In the genomic region with DNA sequence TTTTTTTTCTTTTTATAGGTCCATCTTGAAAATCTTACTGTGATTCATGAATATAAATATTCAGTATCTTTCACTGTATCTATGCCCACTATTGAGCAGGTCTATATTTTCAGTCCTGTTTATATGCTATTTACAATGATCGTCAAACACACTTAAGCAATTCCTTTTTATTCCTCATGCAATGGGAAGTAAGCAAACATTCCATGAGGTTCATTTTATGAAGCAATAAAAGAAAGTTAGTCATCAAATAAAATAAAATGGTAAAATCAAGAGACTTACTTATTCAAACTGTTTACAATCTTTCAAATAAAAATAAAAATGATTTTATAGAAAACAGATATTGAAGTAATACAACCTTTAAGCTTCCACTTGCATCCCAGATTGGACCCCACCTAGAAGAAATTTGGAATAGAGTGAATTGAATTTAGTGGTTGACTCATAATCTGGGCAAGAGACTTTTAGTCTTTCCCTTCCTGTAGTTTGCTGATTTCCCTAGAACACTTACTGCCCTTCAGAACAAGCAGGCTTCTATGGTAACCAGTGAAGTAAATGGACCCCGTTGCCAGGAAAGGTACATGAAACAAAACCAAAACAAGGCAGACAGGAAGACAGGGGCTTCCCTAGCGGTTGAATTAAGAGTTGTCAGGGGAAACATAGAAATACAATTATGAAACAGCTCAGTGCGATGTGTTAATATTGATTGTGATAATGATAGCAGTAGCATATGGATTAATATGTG, we compare ENCODE assay signal across 8 cellular contexts.
DNase-seq lines count a peak whose midpoint lies in the region; ATAC-seq and TF ChIP-seq lines count a peak whose summit lies in the region.

No MANE protein-coding gene starts in this region.

- H3K27me3 ChIP-seq in adipocyte (replicated peaks; ENCODE audit: control insufficient read depth, insufficient read depth, low read length) (no peaks in the 10 kb centered on the region), left lung (no peaks in the 10 kb centered on the region), transverse colon (no peaks in the 10 kb centered on the region)

- H3K4me1 ChIP-seq in adipocyte (ENCODE audit: control insufficient read depth, insufficient read depth, low read length) (peaks cover 46% of the 10 kb centered on the region), left lung (peaks cover 8 to 20% of the 10 kb centered on the region in 2 donors), transverse colon (peaks cover 25 to 69% (median 40%) of the 10 kb centered on the region in 4 donors)

- H3K27ac ChIP-seq in left lung (peak overlapping the region; percentile 10 to 19), transverse colon (peak overlapping the region; percentile 59 to 76 (median 72))

- peak overlapping the region; percentile 57 for H3K9ac ChIP-seq in adipocyte (ENCODE audit: low read length)

- no peak for TF ChIP-seq EP300 in transverse colon (IDR thresholded peaks at IDR 0.05; ENCODE audit: low read depth)

- peak overlapping the region; percentile 64 for H3K4me3 ChIP-seq in adipocyte (ENCODE audit: low read length)
- no peak overlapping the region for H3K4me3 ChIP-seq in left lung
- H3K4me3 ChIP-seq in transverse colon: no peak overlapping the region

- WGBS in transverse colon (ENCODE audit: low coverage in 1 of 2), 2 donors: 17 to 21% methylated on average over 4 of the region's 4 CpGs

- peak; percentile 93 for ATAC-seq in HG02759 (IDR thresholded peaks at IDR 0.05; ENCODE audit: unreplicated experiment)
- peak; percentile 74 for ATAC-seq in left lung

- in situ Hi-C loops in transverse colon (cut with MboI; ENCODE audit: low pct_ligation_motif_present in 1 of 4, low pct_unique_long_range_greater_than_20kb in 1 of 4, low sequenced_read_pairs in 3 of 4) (no loop called here), ACHN (cut with HindIII; ENCODE audit: low pct_ligation_motif_present, low pct_unique_long_range_greater_than_20kb, low sequenced_read_pairs) (no loop called here)

- intact Hi-C loops in left lung (cut with DNase I): no loop called here
- intact Hi-C loops in transverse colon (cut with DNase I; ENCODE audit: low total_unique reads): no loop called here

- peak; percentile 40 for DNase-seq in activated naive CD4-positive, alpha-beta T cell treated with Interleukin-2 at 50 U/mL for 16 hours
- DNase-seq in activated naive CD4-positive, alpha-beta T cell treated with anti-CD3 and anti-CD28 coated beads, Interleukin-2, amount 50 U/mL, for 16 hours: no peak
- DNase-seq in NCI-H748 treated with DMSO at 0.1 percent for 48 hours (lab: John Stamatoyannopoulos, UW) (peak; percentile 93), adipocyte (ENCODE audit: low read depth) (peak; percentile 72), left lung (no peak), transverse colon (peak; percentile 45), ACHN (no peak)

- H3K9me3 ChIP-seq in adipocyte (ENCODE audit: control insufficient read depth, low read length) (no peaks in the 10 kb centered on the region), left lung (no peaks in the 10 kb centered on the region), transverse colon (no peaks in the 10 kb centered on the region)

- no peaks in the 10 kb centered on the region for H3K36me3 ChIP-seq in adipocyte (ENCODE audit: control insufficient read depth, insufficient read depth, low read length, severe bottlenecking)
- no peaks in the 10 kb centered on the region for H3K36me3 ChIP-seq in left lung
- H3K36me3 ChIP-seq in transverse colon: no peaks in the 10 kb centered on the region

- no peak for TF ChIP-seq CTCF in left lung (IDR thresholded peaks at IDR 0.05)
- TF ChIP-seq CTCF in transverse colon (IDR thresholded peaks at IDR 0.05): peak; percentile 23 to 71 (median 42)

- TF ChIP-seq POLR2A in transverse colon (IDR thresholded peaks at IDR 0.05): no peak

Comparison
In these comparisons a context has a peak if more than half of its experiments do, and no peak if none do; other contexts are left out.
1. DNase-seq: peak in activated naive CD4-positive, alpha-beta T cell treated with Interleukin-2 at 50 U/mL for 16 hours (single experiment), NCI-H748 treated with DMSO at 0.1 percent for 48 hours (single experiment), adipocyte (single experiment) and transverse colon (single experiment); none in activated naive CD4-positive, alpha-beta T cell treated with anti-CD3 and anti-CD28 coated beads, Interleukin-2, amount 50 U/mL, for 16 hours (single experiment), left lung (0 of 2) and ACHN (single experiment).
2. CTCF ChIP-seq: peak in transverse colon (5 of 5); none in left lung (0 of 2).